ENCODE assay signal across 8 cellular contexts in the genomic region with DNA sequence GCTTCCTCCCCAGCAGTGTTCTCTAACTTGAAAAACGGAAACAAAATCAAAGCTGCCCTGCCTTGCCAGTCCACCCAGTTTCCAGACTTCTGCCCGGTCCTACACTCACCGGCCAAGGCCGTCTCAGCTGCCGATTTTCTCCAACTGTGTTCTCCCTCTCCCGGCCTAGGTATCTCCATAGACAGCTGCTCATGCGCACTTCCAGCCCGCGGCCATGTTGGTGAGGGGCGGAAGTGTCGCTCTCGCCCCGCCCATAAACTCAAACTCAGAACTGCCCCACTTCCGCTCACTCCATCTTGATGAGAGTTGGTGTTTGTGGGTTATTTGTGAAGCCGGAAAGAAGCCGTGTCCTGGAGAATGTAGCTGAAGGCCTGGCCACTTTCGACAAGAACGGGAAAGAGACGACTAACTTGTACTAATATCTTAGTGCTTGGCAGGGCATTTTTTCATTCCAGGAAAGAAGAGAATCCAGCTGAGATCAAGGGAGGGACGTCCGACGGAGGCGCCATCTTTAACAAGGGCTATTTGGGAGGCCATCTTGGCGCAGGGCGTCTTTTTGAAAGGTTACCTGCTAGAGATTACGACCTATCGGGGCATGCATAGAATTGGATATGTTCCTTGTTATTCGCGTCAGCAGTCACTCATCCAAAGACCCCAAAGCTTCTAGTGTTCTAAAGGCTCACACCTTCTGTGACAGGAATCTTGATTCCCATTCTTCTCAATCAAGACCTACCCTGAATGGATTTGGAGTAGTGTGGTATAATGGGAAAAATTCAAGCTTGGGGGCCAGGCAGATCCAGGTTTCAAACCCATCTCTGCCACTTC. TPM values are rescaled to one million over a fixed set of nuclear protein-coding genes. Genes with fewer than 3 reads are reported as not detected.
DNase-seq lines count a peak whose midpoint lies in the region; ATAC-seq, FAIRE-seq and TF ChIP-seq lines count a peak whose summit lies in the region.

A gene with protein sequence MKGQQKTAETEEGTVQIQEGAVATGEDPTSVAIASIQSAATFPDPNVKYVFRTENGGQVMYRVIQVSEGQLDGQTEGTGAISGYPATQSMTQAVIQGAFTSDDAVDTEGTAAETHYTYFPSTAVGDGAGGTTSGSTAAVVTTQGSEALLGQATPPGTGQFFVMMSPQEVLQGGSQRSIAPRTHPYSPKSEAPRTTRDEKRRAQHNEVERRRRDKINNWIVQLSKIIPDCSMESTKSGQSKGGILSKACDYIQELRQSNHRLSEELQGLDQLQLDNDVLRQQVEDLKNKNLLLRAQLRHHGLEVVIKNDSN (minus strand): TSS at position 229 of the 825 bp plus-strand sequence. CDS start 2,702 bp downstream, outside the sequence.

- H3K27me3 ChIP-seq in bronchial epithelial cell (ENCODE audit: control insufficient read depth, insufficient read depth, low read length): no peaks in the 10 kb centered on the region

- no peaks in the 10 kb centered on the region for H3K9me3 Mint-ChIP-seq in immature natural killer cell

- FAIRE-seq in bronchial epithelial cell (lab: Jason Lieb, UNC): no peak

- H3K4me3 Mint-ChIP-seq in immature natural killer cell: peak within 1 kb of the TSS; percentile 89 to 97 (median 92)

- in situ Hi-C loops in ACHN (cut with HindIII; ENCODE audit: low pct_ligation_motif_present, low pct_unique_long_range_greater_than_20kb, low sequenced_read_pairs): no loop called here

- H3K27ac Mint-ChIP-seq in immature natural killer cell: peak within 1 kb of the TSS; percentile 98 to 99 (median 98)

- H3K36me3 Mint-ChIP-seq in immature natural killer cell: peaks cover 10 to 39% (median 13%) of the 10 kb centered on the region in 3 donors

- peaks cover 5 to 16% (median 10%) of the 10 kb centered on the region in 3 donors for H3K27me3 Mint-ChIP-seq in immature natural killer cell (ENCODE audit: low read depth in 3 of 3)

- H3K4me3 ChIP-seq in WI38 (ENCODE audit: low read depth, low read length): peak within 1 kb of the TSS; percentile 91
- peak within 1 kb of the TSS; percentile 56 for H3K4me3 ChIP-seq in bronchial epithelial cell (ENCODE audit: low read depth, low read length)

- TF ChIP-seq CTCF in WI38 (IDR thresholded peaks at IDR 0.05; ENCODE audit: low read depth, low read length) (no peak), bronchial epithelial cell (IDR thresholded peaks at IDR 0.05; ENCODE audit: insufficient read depth, low read length, severe bottlenecking) (no peak)

- H3K4me1 Mint-ChIP-seq in immature natural killer cell: peaks cover 50 to 59% of the 10 kb centered on the region in 2 donors

- peak; percentile 97 for DNase-seq in ACHN
- DNase-seq in NCI-H2227 treated with DMSO at 0.1 percent for 48 hours (lab: John Stamatoyannopoulos, UW): peak; percentile 98
- DNase-seq in bronchial epithelial cell (ENCODE audit: low read depth): peak; percentile 89
- peak; percentile 94 to 95 (median 94) for DNase-seq in immature natural killer cell
- peak; percentile 92 for DNase-seq in smooth muscle cell of the brain vasculature (ENCODE audit: low read depth, low spot score)

- peak; percentile 65 for ATAC-seq in GM18907 (IDR thresholded peaks at IDR 0.05; ENCODE audit: unreplicated experiment)
- peak; percentile 44 for ATAC-seq in HG03159 (IDR thresholded peaks at IDR 0.05; ENCODE audit: unreplicated experiment)

- peaks cover 14% of the 10 kb centered on the region for H3K36me3 ChIP-seq in bronchial epithelial cell (ENCODE audit: control insufficient read depth, insufficient read depth, low read length)

RNA-seq across cellular contexts. Expression of the gene that starts here (rescaled TPM):
- total RNA-seq in bronchial epithelial cell: 58.4 and 70.2 TPM in 2 replicates
- 10 to 100 TPM in 1 of 3 donors, 1 to 10 TPM in 1, not detected in 1; 7.9 to 12.2 TPM for polyA plus RNA-seq in immature natural killer cell

Comparison
In these comparisons a context has a peak if more than half of its experiments do, and no peak if none do; other contexts are left out.
1. Peak in every context shown above with its lines: DNase-seq, ATAC-seq and H3K4me3 ChIP-seq.